18 cellular contexts compared by ENCODE assay signal in genomic region chr11:17828311-17828751, GRCh38.
A peak's percentile ranks its signal among the peaks of the same experiment; 100 is the strongest.
DNase-seq lines count a peak whose midpoint lies in the region; ATAC-seq, FAIRE-seq and TF ChIP-seq lines count a peak whose summit lies in the region.
"Had no signal": no experiment of that assay in that cellular context is flagged by ENCODE, and none has a peak within 500 bp of the region (broad histone marks: within the 10 kb centered on the region; RNA-seq: fewer than 3 reads in every experiment).

No MANE protein-coding gene starts in this region.

- no peaks in the 10 kb centered on the region for H3K27me3 ChIP-seq in astrocyte (ENCODE audit: insufficient read depth, low read length)
- H3K27me3 ChIP-seq: right lobe of liver had no signal

- H4K20me1 ChIP-seq in astrocyte (ENCODE audit: insufficient read depth, low read length) = no peaks in the 10 kb centered on the region

- no peaks in the 10 kb centered on the region for H3K4me1 ChIP-seq in astrocyte (ENCODE audit: insufficient read depth, low read length)
- H3K4me1 ChIP-seq: right lobe of liver had no signal

- no peaks in the 10 kb centered on the region for H3K4me1 Mint-ChIP-seq in astrocyte (ENCODE audit: low read depth, unreplicated experiment)
- H3K4me1 Mint-ChIP-seq in T-helper 17 cell = peaks cover 2% of the 10 kb centered on the region

- no peaks in the 10 kb centered on the region for H3K9me3 Mint-ChIP-seq in astrocyte (ENCODE audit: unreplicated experiment)

- no peak overlapping the region for H3K4me2 ChIP-seq in astrocyte (ENCODE audit: low read length)

- intact Hi-C loops in left ventricle myocardium superior (cut with micrococcal nuclease) (no loop called here), sciatic nerve (cut with DNase I) (no loop called here)

- H3K36me3 Mint-ChIP-seq in astrocyte (ENCODE audit: low read depth, unreplicated experiment) = no peaks in the 10 kb centered on the region
- H3K36me3 Mint-ChIP-seq in T-helper 17 cell (ENCODE audit: low read depth) = no peaks in the 10 kb centered on the region

- no peak overlapping the region for H3K4me3 Mint-ChIP-seq in astrocyte (ENCODE audit: unreplicated experiment)
- H3K4me3 Mint-ChIP-seq in T-helper 17 cell = no peak overlapping the region
- H3K4me3 Mint-ChIP-seq: naive thymus-derived CD4-positive, alpha-beta T cell had no signal

- DNase-seq in Ammon's horn (ENCODE audit: low spot score) (peak; percentile 50), astrocyte (ENCODE audit: low read depth) (peak; percentile 72), left ventricle myocardium superior (peak; percentile 77), sciatic nerve (ENCODE audit: low spot score) (peak; percentile 67), T-helper 17 cell (no peak), NCI-H2029 treated with DMSO at 0.1 percent for 48 hours (lab: John Stamatoyannopoulos, UW) (no peak), DMS79 treated with DMSO at 0.1 percent for 48 hours (lab: John Stamatoyannopoulos, UW) (no peak)
- DNase-seq: activated effector memory CD4-positive, alpha-beta T cell treated with anti-CD3 and anti-CD28 coated beads, Interleukin-2, amount 50 U/mL, for 16 hours; H7; kidney glomerular epithelial cell; naive thymus-derived CD4-positive, alpha-beta T cell; NCI-H1092 treated with DMSO at 0.1 percent for 48 hours; NCI-H446 treated with DMSO at 0.1 percent for 48 hours; right lobe of liver; stimulated activated naive CD4-positive, alpha-beta T cell; WERI-Rb-1 had no signal

- H3K79me2 ChIP-seq in astrocyte (ENCODE audit: insufficient read depth, low read length) = no peaks in the 10 kb centered on the region

- no peak for TF ChIP-seq CTCF in astrocyte (IDR thresholded peaks at IDR 0.05; ENCODE audit: insufficient read depth, low read depth, low read length)

- no peak overlapping the region for H3K27ac Mint-ChIP-seq in astrocyte (ENCODE audit: unreplicated experiment)
- H3K27ac Mint-ChIP-seq in T-helper 17 cell = no peak overlapping the region

- no peaks in the 10 kb centered on the region for H3K9me3 ChIP-seq in astrocyte (ENCODE audit: insufficient read depth, low read depth, low read length)
- H3K9me3 ChIP-seq in T-helper 17 cell (ENCODE audit: control insufficient read depth, low read length, poor library complexity, severe bottlenecking) = no peaks in the 10 kb centered on the region
- H3K9me3 ChIP-seq: right lobe of liver had no signal

- H3K27me3 Mint-ChIP-seq in astrocyte (ENCODE audit: low read depth, unreplicated experiment) (peaks cover 5% of the 10 kb centered on the region), T-helper 17 cell (no peaks in the 10 kb centered on the region)
- H3K27me3 Mint-ChIP-seq: naive thymus-derived CD4-positive, alpha-beta T cell had no signal

- H2AFZ ChIP-seq in astrocyte (ENCODE audit: low read depth, low read length) = no peak overlapping the region

- H3K9ac ChIP-seq in astrocyte (ENCODE audit: low read length) = no peak overlapping the region

- H3K4me3 ChIP-seq in astrocyte (ENCODE audit: insufficient read depth, low read depth, low read length) = no peak overlapping the region
- H3K4me3 ChIP-seq: right lobe of liver had no signal

- no peaks in the 10 kb centered on the region for H3K36me3 ChIP-seq in astrocyte (ENCODE audit: insufficient read depth, low read length)
- H3K36me3 ChIP-seq: right lobe of liver, WERI-Rb-1 had no signal

- H3K27ac ChIP-seq in astrocyte (ENCODE audit: low read depth, low read length) = no peak overlapping the region
- H3K27ac ChIP-seq: right lobe of liver, WERI-Rb-1 had no signal

- no peak for FAIRE-seq in astrocyte (lab: Jason Lieb, UNC)
- FAIRE-seq: D721Med had no signal

- ATAC-seq in left ventricle myocardium superior (peak; percentile 98), sciatic nerve (peak; percentile 93), T-helper 17 cell (no peak), HG03280 (IDR thresholded peaks at IDR 0.05; ENCODE audit: unreplicated experiment) (no peak)
- ATAC-seq: naive thymus-derived CD4-positive, alpha-beta T cell; right lobe of liver had no signal

Comparison
In these comparisons a context has a peak if more than half of its experiments do, and no peak if none do; other contexts are left out.
1. DNase-seq: peak in Ammon's horn (single experiment), astrocyte (single experiment), left ventricle myocardium superior (single experiment) and sciatic nerve (single experiment); none in T-helper 17 cell (0 of 3), NCI-H2029 treated with DMSO at 0.1 percent for 48 hours (single experiment) and DMS79 treated with DMSO at 0.1 percent for 48 hours (single experiment).
2. ATAC-seq: peak in left ventricle myocardium superior (single experiment) and sciatic nerve (single experiment); none in T-helper 17 cell (single experiment) and HG03280 (single experiment).